Comparison of ENCODE assay signal across 12 cellular contexts in the genomic region with DNA sequence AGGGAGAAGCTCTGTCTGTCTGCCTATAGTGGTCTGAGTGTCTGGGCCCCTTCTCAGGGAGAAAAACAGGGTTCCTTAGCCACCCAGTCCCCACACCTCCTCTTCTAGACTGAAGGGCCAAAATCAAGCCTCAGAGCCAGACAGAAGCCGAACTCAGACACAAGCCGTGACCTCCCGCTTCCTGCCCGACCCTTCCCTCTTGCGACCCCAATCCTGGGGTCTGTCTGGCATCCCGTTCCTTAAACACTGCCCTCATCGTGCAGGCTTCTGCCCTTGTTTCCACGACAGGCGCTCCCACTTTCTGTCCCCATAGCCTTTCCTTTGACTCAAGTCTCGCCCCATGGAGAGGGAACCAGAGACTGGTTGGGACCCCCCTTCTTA.
"Had no signal": no experiment of that assay in that cellular context is flagged by ENCODE, and none has a peak within 500 bp of the region (broad histone marks: within the 10 kb centered on the region; RNA-seq: fewer than 3 reads in every experiment).

No MANE protein-coding gene starts in this region.

- H3K27me3 ChIP-seq: esophagus squamous epithelium, neutrophil had no signal

- H3K27me3 Mint-ChIP-seq: activated naive CD8-positive, alpha-beta T cell had no signal

- H3K27ac ChIP-seq: neutrophil, psoas muscle had no signal

- FAIRE-seq: urothelium cell line had no signal

- H3K4me1 ChIP-seq: psoas muscle had no signal

- H3K9me3 ChIP-seq: esophagus squamous epithelium, neutrophil, psoas muscle had no signal

- H3K27ac Mint-ChIP-seq: activated naive CD8-positive, alpha-beta T cell had no signal

- H3K4me3 Mint-ChIP-seq: activated naive CD8-positive, alpha-beta T cell had no signal

- DNase-seq: activated CD4-positive, alpha-beta T cell treated with anti-CD3 and anti-CD28 coated beads, Interleukin-2, amount 50 U/mL, for 4 hours; activated effector memory CD4-positive, alpha-beta T cell treated with Interleukin-2 at 50 U/mL for 16 hours; activated T-cell treated with anti-CD3 and anti-CD28 coated beads, Interleukin-2, amount 50 U/mL, for 1 hour; amygdala; esophagus squamous epithelium; stimulated activated CD4-positive, alpha-beta T cell treated with anti-CD3 and anti-CD28 coated beads, Interleukin-2, amount 100 ng/mL, for 24 hours; stimulated activated naive CD4-positive, alpha-beta T cell; T-helper 2 cell had no signal

- H3K36me3 ChIP-seq: esophagus squamous epithelium, neutrophil had no signal

- H3K4me3 ChIP-seq: esophagus squamous epithelium, psoas muscle had no signal
